22 cellular contexts compared by ENCODE assay signal in genomic region chr4:100386270-100386669, GRCh38.
DNase-seq lines count a peak whose midpoint lies in the region; ATAC-seq and TF ChIP-seq lines count a peak whose summit lies in the region.
"Had no signal": no experiment of that assay in that cellular context is flagged by ENCODE, and none has a peak within 500 bp of the region (broad histone marks: within the 10 kb centered on the region; RNA-seq: fewer than 3 reads in every experiment).

No MANE protein-coding gene starts in this region.

- H3K4me3 ChIP-seq in HEK293 (ENCODE audit: low read depth, low read length) = no peak overlapping the region
- H3K4me3 ChIP-seq in mesendoderm (ENCODE audit: low read length) = no peak overlapping the region
- H3K4me3 ChIP-seq: BLaER1, GM12878 had no signal

- POLR2A ChIA-PET in HEK293 (lab: Yijun Ruan, JAX) = no interaction called here

- H2BK15ac ChIP-seq in mesendoderm (replicated peaks; ENCODE audit: low read depth) = no peak overlapping the region

- H3K27ac ChIP-seq in HEK293 (ENCODE audit: extremely low read depth, low read depth, low read length) (no peak overlapping the region), mesendoderm (ENCODE audit: low read depth, low read length) (no peak overlapping the region)
- H3K27ac ChIP-seq: BLaER1 had no signal

- no peak overlapping the region for H3K18ac ChIP-seq in mesendoderm (ENCODE audit: low read length)

- DNase-seq in NCI-H226 = peak; percentile 42
- DNase-seq in mesendoderm = peak; percentile 56
- DNase-seq in SK-N-DZ (ENCODE audit: low spot score) = no peak
- DNase-seq: 8988T; ACHN; BE2C; C1 segment of cervical spinal cord; CD4-positive, alpha-beta memory T cell; CD4-positive, CD25-positive, alpha-beta regulatory T cell; CD8-positive, alpha-beta memory T cell; COR-L47; DMS 273 treated with DMSO at 0.1 percent for 48 hours; DMS153; DMS53; DMS79; DND-41; EL; GDM1 had no signal

- H3K27me3 ChIP-seq in mesendoderm (ENCODE audit: insufficient read depth, low read length, poor library complexity) = no peaks in the 10 kb centered on the region
- H3K27me3 ChIP-seq: BE2C, BLaER1 had no signal

- no peak overlapping the region for H4K8ac ChIP-seq in mesendoderm (ENCODE audit: low read depth, low read length)

- no peaks in the 10 kb centered on the region for H3K9me3 ChIP-seq in HEK293 (ENCODE audit: control insufficient read depth, insufficient read depth, low read depth, low read length)
- H3K9me3 ChIP-seq: BE2C, BLaER1 had no signal

- no peak overlapping the region for H2AK5ac ChIP-seq in mesendoderm (ENCODE audit: low read length)

- H3K4me1 ChIP-seq in HEK293 (ENCODE audit: control insufficient read depth, insufficient read depth, low read length) = no peaks in the 10 kb centered on the region
- H3K4me1 ChIP-seq in mesendoderm (ENCODE audit: control insufficient read depth, low read depth, low read length) = no peaks in the 10 kb centered on the region
- H3K4me1 ChIP-seq: BE2C, BLaER1 had no signal

- no peak overlapping the region for H4K5ac ChIP-seq in mesendoderm (ENCODE audit: low read length)

- CTCF ChIA-PET in HEK293 (lab: Yijun Ruan, JAX) = no interaction called here

- H3K36me3 ChIP-seq in HEK293 (ENCODE audit: control insufficient read depth in 2 of 2, insufficient read depth in 1 of 2, low read length in 2 of 2) (no peaks in the 10 kb centered on the region), mesendoderm (ENCODE audit: control insufficient read depth, insufficient read depth, low read length) (no peaks in the 10 kb centered on the region)
- H3K36me3 ChIP-seq: BE2C, BLaER1 had no signal

- H2BK120ac ChIP-seq in mesendoderm (ENCODE audit: low read depth, low read length) = no peak overlapping the region

- no CpG with 5 or more reads among the region's 1 CpG for WGBS in mesendoderm (ENCODE audit: extremely low coverage, insufficient coverage, low lambda C conversion rate)

- no peaks in the 10 kb centered on the region for H3K79me2 ChIP-seq in mesendoderm (ENCODE audit: control insufficient read depth, insufficient read depth, low read length)

- no peak overlapping the region for H3K56ac ChIP-seq in mesendoderm (ENCODE audit: low read length)

- no peak overlapping the region for H3K23ac ChIP-seq in mesendoderm (ENCODE audit: low read length)

- TF ChIP-seq CTCF in HEK293 (tag by site-specific recombination; IDR thresholded peaks at IDR 0.05) = no peak

- ATAC-seq in HG03571 (IDR thresholded peaks at IDR 0.05; ENCODE audit: unreplicated experiment) = no peak
- ATAC-seq: GM12878 had no signal

- H3K4me2 ChIP-seq in mesendoderm (ENCODE audit: low read length) = no peak overlapping the region
- H3K4me2 ChIP-seq: BLaER1 had no signal

- no peak overlapping the region for H3K9ac ChIP-seq in mesendoderm (ENCODE audit: low read length)
- H3K9ac ChIP-seq: BLaER1 had no signal

- no peak overlapping the region for H2BK5ac ChIP-seq in mesendoderm (ENCODE audit: low read length)

- H3K79me1 ChIP-seq in mesendoderm (ENCODE audit: low read length) = no peaks in the 10 kb centered on the region

- no peak overlapping the region for H3K4ac ChIP-seq in mesendoderm (ENCODE audit: low read depth, low read length)

TF ChIP-seq in HEK293, 187 proteins besides CTCF, POLR2A, EP300 and RAD21:
- TF ChIP-seq TCF7L2 (IDR thresholded peaks at IDR 0.05; ENCODE audit: borderline replicate concordance, low read depth, low read length) = peak; percentile 90; the same call in 1 of the 2 replicates
- no peak for TF ChIP-seq PRDM1 (tag by site-specific recombination; IDR thresholded peaks at IDR 0.05)
